In genomic region chr6:38695227-38695900, GRCh38 we compare ENCODE assay signal across 17 cellular contexts. TPM values are rescaled to one million over a fixed set of nuclear protein-coding genes. Genes with fewer than 3 reads are reported as not detected.
DNase-seq lines count a peak whose midpoint lies in the region; ATAC-seq and TF ChIP-seq lines count a peak whose summit lies in the region.
"Had no signal": no experiment of that assay in that cellular context is flagged by ENCODE, and none has a peak within 500 bp of the region (broad histone marks: within the 10 kb centered on the region; RNA-seq: fewer than 3 reads in every experiment).

No MANE protein-coding gene starts in this region.

- H3K36me3 ChIP-seq in mammary epithelial cell (ENCODE audit: insufficient read depth, low read length) = peaks cover 5% of the 10 kb centered on the region

- H2AFZ ChIP-seq in mammary epithelial cell (ENCODE audit: low read depth, low read length) = no peak overlapping the region

- intact Hi-C loops in MCF 10A (cut with micrococcal nuclease) = no loop called here
- intact Hi-C loops in mammary epithelial cell (cut with micrococcal nuclease) = no loop called here

- H3K4me1 Mint-ChIP-seq in MCF 10A (ENCODE audit: insufficient read depth, unreplicated experiment) = peaks cover 5% of the 10 kb centered on the region
- peaks cover 40% of the 10 kb centered on the region for H3K4me1 Mint-ChIP-seq in activated T-helper 17 cell treated with anti-CD3 and anti-CD28 coated beads, Interleukin-2, amount 50 U/mL, for 72 hours
- H3K4me1 Mint-ChIP-seq in stimulated activated memory B cell treated with anti-CD40 and anti-IgM and Interleukin-4, amounts not matched to agents 10 μg/mL and 1 μg/mL and 100 μg/mL, for 72 hours = peaks cover 35% of the 10 kb centered on the region

- H3K27me3 Mint-ChIP-seq in MCF 10A (ENCODE audit: insufficient read depth, unreplicated experiment) = no peaks in the 10 kb centered on the region
- H3K27me3 Mint-ChIP-seq in activated T-helper 17 cell treated with anti-CD3 and anti-CD28 coated beads, Interleukin-2, amount 50 U/mL, for 72 hours = no peaks in the 10 kb centered on the region
- no peaks in the 10 kb centered on the region for H3K27me3 Mint-ChIP-seq in stimulated activated memory B cell treated with anti-CD40 and anti-IgM and Interleukin-4, amounts not matched to agents 10 μg/mL and 1 μg/mL and 100 μg/mL, for 72 hours
- H3K27me3 Mint-ChIP-seq: B cell had no signal

- H4K20me1 ChIP-seq in mammary epithelial cell (ENCODE audit: insufficient read depth, low read length) = peaks cover 3% of the 10 kb centered on the region

- TF ChIP-seq CTCF in MCF 10A (IDR thresholded peaks at IDR 0.05; ENCODE audit: unreplicated experiment) = no peak
- no peak for TF ChIP-seq CTCF in mammary epithelial cell (conservative IDR thresholded peaks at IDR 0.05 in 1 of 2, IDR thresholded peaks at IDR 0.05 in 1 of 2; ENCODE audit: extremely low read depth in 1 of 2, insufficient read depth in 1 of 2, low read depth in 1 of 2, low read length in 2 of 2)

- no peaks in the 10 kb centered on the region for H3K4me1 ChIP-seq in mammary epithelial cell (ENCODE audit: insufficient read depth, low read length)

- DNase-seq in MCF 10A (ENCODE audit: unreplicated experiment) (no peak), mammary epithelial cell (no peak), medulla oblongata (ENCODE audit: extremely low spot score) (peak; percentile 69), NCI-H2171 treated with DMSO at 0.1 percent for 48 hours (lab: John Stamatoyannopoulos, UW) (no peak)
- no peak for DNase-seq in stimulated activated naive CD4-positive, alpha-beta T cell treated with Interleukin-2 at 50 U/mL for 16 hours (lab: John Stamatoyannopoulos, UW)
- DNase-seq: DMS79 treated with DMSO at 0.1 percent for 48 hours, KBM-7, NCI-H1105 treated with DMSO at 0.1 percent for 48 hours, NCI-H1694, NCI-H510A treated with DMSO at 0.1 percent for 48 hours, NCI-H82, SHP77 had no signal

- peaks cover 15% of the 10 kb centered on the region for H3K36me3 Mint-ChIP-seq in MCF 10A (ENCODE audit: insufficient read depth, unreplicated experiment)
- peaks cover 15% of the 10 kb centered on the region for H3K36me3 Mint-ChIP-seq in activated T-helper 17 cell treated with anti-CD3 and anti-CD28 coated beads, Interleukin-2, amount 50 U/mL, for 72 hours (ENCODE audit: low read depth)
- peaks cover 30% of the 10 kb centered on the region for H3K36me3 Mint-ChIP-seq in stimulated activated memory B cell treated with anti-CD40 and anti-IgM and Interleukin-4, amounts not matched to agents 10 μg/mL and 1 μg/mL and 100 μg/mL, for 72 hours

- H3K9ac ChIP-seq in mammary epithelial cell (ENCODE audit: insufficient read depth, low read length) = no peak overlapping the region

- H3K79me2 ChIP-seq in mammary epithelial cell (ENCODE audit: insufficient read depth, low read length) = peaks cover 93% of the 10 kb centered on the region

- H3K27ac Mint-ChIP-seq in MCF 10A (ENCODE audit: low read depth, unreplicated experiment) = peak overlapping the region; percentile 47
- peak overlapping the region; percentile 61 for H3K27ac Mint-ChIP-seq in activated T-helper 17 cell treated with anti-CD3 and anti-CD28 coated beads, Interleukin-2, amount 50 U/mL, for 72 hours
- peak overlapping the region; percentile 71 for H3K27ac Mint-ChIP-seq in stimulated activated memory B cell treated with anti-CD40 and anti-IgM and Interleukin-4, amounts not matched to agents 10 μg/mL and 1 μg/mL and 100 μg/mL, for 72 hours

- H3K9me3 ChIP-seq in mammary epithelial cell (replicated peaks; ENCODE audit: insufficient read depth, low read length) = peaks cover 2% of the 10 kb centered on the region

- CTCF ChIA-PET in MCF 10A (lab: Yijun Ruan, JAX) (interaction anchor here (0.6 kb wide), 2 partner anchors 95 to 176 kb away, joined by 3 to 4 read pairs; no protein-coding TSS in a partner anchor), mammary epithelial cell (lab: Charles Lee; ENCODE audit: low non-redundant PET) (no interaction called here)

- in situ Hi-C loops in mammary epithelial cell (cut with MboI; ENCODE audit: low sequenced_read_pairs in 2 of 2) = no loop called here

- POLR2A ChIA-PET in MCF 10A (lab: Yijun Ruan, JAX) = no interaction called here

- 100% methylated on average over 2 of the region's 2 CpGs for WGBS in mammary epithelial cell (ENCODE audit: low coverage, missing lambda C conversion rate)

- dilution Hi-C loops in mammary epithelial cell (cut with HindIII; ENCODE audit: low sequenced_read_pairs) = no loop called here

- H3K9me3 Mint-ChIP-seq in MCF 10A (ENCODE audit: unreplicated experiment) = peaks cover 9% of the 10 kb centered on the region
- H3K9me3 Mint-ChIP-seq in activated T-helper 17 cell treated with anti-CD3 and anti-CD28 coated beads, Interleukin-2, amount 50 U/mL, for 72 hours = peaks cover 4% of the 10 kb centered on the region
- peaks cover 7% of the 10 kb centered on the region for H3K9me3 Mint-ChIP-seq in stimulated activated memory B cell treated with anti-CD40 and anti-IgM and Interleukin-4, amounts not matched to agents 10 μg/mL and 1 μg/mL and 100 μg/mL, for 72 hours

- H3K4me2 ChIP-seq in mammary epithelial cell (ENCODE audit: insufficient read depth, low read depth, low read length) = no peak overlapping the region

- no TSS peak for BruUV-seq in MCF 10A (replicated peaks; lab: Mats Ljungman, UMichigan)
- BruUV-seq in mammary epithelial cell (replicated peaks; lab: Mats Ljungman, UMichigan) = no TSS peak

- no peak for ATAC-seq in activated T-helper 17 cell treated with anti-CD3 and anti-CD28 coated beads, Interleukin-2, amount 50 U/mL, for 72 hours (replicated peaks)
- ATAC-seq in stimulated activated memory B cell treated with anti-CD40 and anti-IgM and Interleukin-4, amounts not matched to agents 10 μg/mL and 1 μg/mL and 100 μg/mL, for 72 hours = no peak

- H3K4me3 ChIP-seq in mammary epithelial cell (replicated peaks in 1 of 3; ENCODE audit: insufficient read depth in 1 of 3, low read depth in 2 of 3, low read length in 3 of 3) = no peak overlapping the region

- H3K27ac ChIP-seq in mammary epithelial cell (ENCODE audit: insufficient read depth, low read depth, low read length) = no peak overlapping the region

- H3K4me3 Mint-ChIP-seq in MCF 10A (ENCODE audit: unreplicated experiment) = no peak overlapping the region
- H3K4me3 Mint-ChIP-seq in activated T-helper 17 cell treated with anti-CD3 and anti-CD28 coated beads, Interleukin-2, amount 50 U/mL, for 72 hours = peak overlapping the region; percentile 9
- H3K4me3 Mint-ChIP-seq in stimulated activated memory B cell treated with anti-CD40 and anti-IgM and Interleukin-4, amounts not matched to agents 10 μg/mL and 1 μg/mL and 100 μg/mL, for 72 hours = no peak overlapping the region
- H3K4me3 Mint-ChIP-seq: B cell had no signal

- H3K27me3 ChIP-seq in mammary epithelial cell (ENCODE audit: insufficient read depth, low read length) = no peaks in the 10 kb centered on the region

RNA-seq across cellular contexts. Expression of gene GLO1, which starts 7.6 kb away (rescaled TPM):
- 66.7 and 72.2 TPM in 2 replicates for total RNA-seq in MCF 10A (2022)
- total RNA-seq in mammary epithelial cell = 100 to 1,000 TPM; 134 to 150 TPM
- 116 TPM for polyA plus RNA-seq in mammary epithelial cell
- polyA minus RNA-seq in mammary epithelial cell = 48.7 TPM
- 100 to 1,000 TPM in 1 of 2 donors, 10 to 100 TPM in 1; 94.5 to 190 TPM for total RNA-seq in activated T-helper 17 cell treated with anti-CD3 and anti-CD28 coated beads, Interleukin-2, amount 50 U/mL, for 72 hours

RNA-seq across cellular contexts. Expression of gene DNAH8, which starts 19.7 kb away (rescaled TPM):
- total RNA-seq in MCF 10A (2022) = not detected in 2 replicates
- total RNA-seq in mammary epithelial cell = under 1 TPM in 1 of 2 donors, not detected in 1; 0.02 TPM
- not detected for polyA plus RNA-seq in mammary epithelial cell
- polyA minus RNA-seq in mammary epithelial cell = not detected
- under 1 TPM; 0.03 to 0.09 TPM for total RNA-seq in activated T-helper 17 cell treated with anti-CD3 and anti-CD28 coated beads, Interleukin-2, amount 50 U/mL, for 72 hours
- total RNA-seq: H1 had no signal
- polyA plus RNA-seq: AG04450 had no signal

RNA-seq across cellular contexts. Expression of gene BTBD9, which starts 55.6 kb away (rescaled TPM):
- total RNA-seq in MCF 10A (2022) (12.5 and 15.6 TPM in 2 replicates), mammary epithelial cell (10 to 100 TPM; 14.8 to 15.0 TPM)
- 3.6 TPM for polyA plus RNA-seq in mammary epithelial cell
- polyA minus RNA-seq in mammary epithelial cell = 73.1 TPM
- 10 to 100 TPM; 16.2 to 28.3 TPM for total RNA-seq in activated T-helper 17 cell treated with anti-CD3 and anti-CD28 coated beads, Interleukin-2, amount 50 U/mL, for 72 hours
